Comparison of ENCODE assay signal across 9 cellular contexts in the genomic region with DNA sequence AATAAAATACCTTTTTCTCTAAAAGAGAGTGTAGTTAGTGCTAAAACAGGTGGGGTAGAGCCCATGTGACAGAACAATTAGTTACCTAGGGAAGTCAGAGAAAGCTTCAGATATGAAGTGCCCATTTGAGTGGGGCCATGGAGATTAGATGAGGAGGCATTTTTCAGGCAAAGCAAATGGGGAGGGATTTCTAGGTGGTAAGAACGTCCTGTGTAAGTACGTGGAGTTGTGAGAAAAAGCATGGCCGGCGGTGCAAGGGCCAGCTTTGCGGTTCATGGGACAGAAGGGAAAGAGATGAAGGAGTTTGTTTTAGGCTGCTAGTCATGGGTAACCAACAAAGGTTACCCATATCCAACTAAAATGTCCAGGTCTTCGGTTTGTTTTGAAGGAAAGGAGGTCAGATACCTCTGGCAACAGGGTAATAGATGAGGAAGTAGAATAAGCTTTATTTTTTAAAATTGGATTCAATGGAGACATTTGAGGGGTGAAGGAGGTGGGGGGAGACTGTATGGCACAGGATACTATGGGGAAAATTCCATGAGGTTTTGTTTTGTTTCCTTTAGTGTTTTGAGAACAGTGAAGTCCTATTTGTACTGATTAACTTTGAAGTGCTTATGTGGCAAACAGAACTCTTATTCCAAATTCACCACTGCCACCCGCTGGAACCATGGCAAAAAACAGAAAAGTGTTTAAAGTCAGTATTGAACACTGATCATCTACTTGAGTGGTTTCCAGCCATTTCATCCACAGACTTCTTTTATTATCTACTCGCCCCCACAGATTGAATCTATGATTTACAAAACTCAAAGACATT. TPM values are rescaled to one million over a fixed set of nuclear protein-coding genes. Genes with fewer than 3 reads are reported as not detected.
DNase-seq lines count a peak whose midpoint lies in the region; ATAC-seq and TF ChIP-seq lines count a peak whose summit lies in the region.
"Had no signal": no experiment of that assay in that cellular context is flagged by ENCODE, and none has a peak within 500 bp of the region (broad histone marks: within the 10 kb centered on the region; RNA-seq: fewer than 3 reads in every experiment).

No MANE protein-coding gene starts in this region.

- no peak overlapping the region for H3K27ac Mint-ChIP-seq in activated naive CD8-positive, alpha-beta T cell treated with anti-CD3 and anti-CD28 coated beads for 36 hours

- DNase-seq in AG09319 (ENCODE audit: extremely low read depth, low read depth), result no peak
- peak; percentile 28 for DNase-seq in HCEC 1CT
- peak; percentile 42 for DNase-seq in RWPE1 (ENCODE audit: low spot score)
- DNase-seq in kidney tubule cell (ENCODE audit: low spot score), result peak; percentile 70
- DNase-seq in activated naive CD8-positive, alpha-beta T cell treated with anti-CD3 and anti-CD28 coated beads for 36 hours, result no peak
- no peak for DNase-seq in effector memory CD4-positive, alpha-beta T cell
- DNase-seq: activated CD4-positive, CD25-positive, alpha-beta regulatory T cell had no signal

- no peaks in the 10 kb centered on the region for H3K4me1 ChIP-seq in effector memory CD4-positive, alpha-beta T cell (ENCODE audit: control insufficient read depth, insufficient read depth, low read length, poor library complexity, severe bottlenecking)

- H3K27ac ChIP-seq in RWPE1, result no peak overlapping the region
- no peak overlapping the region for H3K27ac ChIP-seq in effector memory CD4-positive, alpha-beta T cell (ENCODE audit: insufficient read depth, low read length, poor library complexity, severe bottlenecking)

- POLR2A ChIA-PET in RWPE1 (lab: Yijun Ruan, JAX; ENCODE audit: low non-redundant PET), result no interaction called here

- H3K27me3 Mint-ChIP-seq in activated naive CD8-positive, alpha-beta T cell treated with anti-CD3 and anti-CD28 coated beads for 36 hours, result peaks cover 8% of the 10 kb centered on the region

- H3K36me3 Mint-ChIP-seq in activated naive CD8-positive, alpha-beta T cell treated with anti-CD3 and anti-CD28 coated beads for 36 hours, result no peaks in the 10 kb centered on the region

- no peaks in the 10 kb centered on the region for H3K9me3 Mint-ChIP-seq in activated naive CD8-positive, alpha-beta T cell treated with anti-CD3 and anti-CD28 coated beads for 36 hours

- no peak for ATAC-seq in HG02798 (IDR thresholded peaks at IDR 0.05; ENCODE audit: poor library complexity, unreplicated experiment)
- ATAC-seq in GM21786 (IDR thresholded peaks at IDR 0.05; ENCODE audit: unreplicated experiment), result no peak

- peaks cover 4% of the 10 kb centered on the region for H3K4me1 Mint-ChIP-seq in activated naive CD8-positive, alpha-beta T cell treated with anti-CD3 and anti-CD28 coated beads for 36 hours

- no peaks in the 10 kb centered on the region for H3K36me3 ChIP-seq in effector memory CD4-positive, alpha-beta T cell (ENCODE audit: control insufficient read depth, insufficient read depth, low read length)

- CTCF ChIA-PET in RWPE1 (lab: Yijun Ruan, JAX), result interaction anchor here (0.6 to 1.4 kb wide), 9 partner anchors 27 to 731 kb away, joined by 3 to 7 read pairs (median 4); no protein-coding TSS in a partner anchor

- no peak overlapping the region for H3K4me3 ChIP-seq in effector memory CD4-positive, alpha-beta T cell (ENCODE audit: insufficient read depth, low read depth, low read length, poor library complexity, severe bottlenecking)

- H3K4me3 Mint-ChIP-seq in activated naive CD8-positive, alpha-beta T cell treated with anti-CD3 and anti-CD28 coated beads for 36 hours, result no peak overlapping the region

- no peaks in the 10 kb centered on the region for H3K9me3 ChIP-seq in effector memory CD4-positive, alpha-beta T cell (ENCODE audit: control insufficient read depth, low read length)

- H3K27me3 ChIP-seq in effector memory CD4-positive, alpha-beta T cell (replicated peaks; ENCODE audit: control insufficient read depth, insufficient read depth, low read length, poor library complexity, severe bottlenecking), result no peaks in the 10 kb centered on the region

- TF ChIP-seq CTCF in AG09319 (IDR thresholded peaks at IDR 0.05; ENCODE audit: low read depth, low read length), result peak; percentile 37
- TF ChIP-seq CTCF in RWPE1 (conservative IDR thresholded peaks at IDR 0.05; ENCODE audit: low read depth), result peak; percentile 33; the same call in 1 of the 2 replicates

RNA-seq across cellular contexts. Expression of a gene that starts 10.0 kb away (rescaled TPM):
- total RNA-seq in activated naive CD8-positive, alpha-beta T cell treated with anti-CD3 and anti-CD28 coated beads for 36 hours, result 10 to 100 TPM; 54.9 to 57.9 TPM

RNA-seq across cellular contexts. Expression of a gene that starts 58.2 kb away (rescaled TPM):
- not detected for total RNA-seq in activated naive CD8-positive, alpha-beta T cell treated with anti-CD3 and anti-CD28 coated beads for 36 hours

Comparison
In these comparisons a context has a peak if more than half of its experiments do, and no peak if none do; other contexts are left out.
1. DNase-seq: peak in HCEC 1CT (single experiment), RWPE1 (single experiment) and kidney tubule cell (single experiment); none in AG09319 (single experiment), activated naive CD8-positive, alpha-beta T cell treated with anti-CD3 and anti-CD28 coated beads for 36 hours (single experiment) and effector memory CD4-positive, alpha-beta T cell (0 of 3).